In genomic region chr18:13369756-13370510, GRCh38 we compare ENCODE assay signal across 10 cellular contexts.
DNase-seq lines count a peak whose midpoint lies in the region; ATAC-seq, FAIRE-seq and TF ChIP-seq lines count a peak whose summit lies in the region.
"Had no signal": no experiment of that assay in that cellular context is flagged by ENCODE, and none has a peak within 500 bp of the region (broad histone marks: within the 10 kb centered on the region; RNA-seq: fewer than 3 reads in every experiment).

No MANE protein-coding gene starts in this region.

- H3K27ac ChIP-seq in coronary artery: no peak overlapping the region
- peak overlapping the region in 1 of 4 donors; percentile 68 for H3K27ac ChIP-seq in pancreas
- H3K27ac ChIP-seq in SJCRH30: no peak overlapping the region

- peak overlapping the region; percentile 8 for H3K27ac Mint-ChIP-seq in activated CD4-positive, alpha-beta T cell treated with anti-CD3 and anti-CD28 coated beads, Interleukin-2, amount 10 ng/mL, durations not matched to agents 24 days and 14 days

- no peak overlapping the region for H3K4me3 Mint-ChIP-seq in activated CD4-positive, alpha-beta T cell treated with anti-CD3 and anti-CD28 coated beads, Interleukin-2, amount 10 ng/mL, durations not matched to agents 24 days and 14 days

- no peaks in the 10 kb centered on the region for H3K9me3 Mint-ChIP-seq in activated CD4-positive, alpha-beta T cell treated with anti-CD3 and anti-CD28 coated beads, Interleukin-2, amount 10 ng/mL, durations not matched to agents 24 days and 14 days

- WGBS in pancreas, 2 donors: 52 to 61% methylated on average over 15 of the region's 15 CpGs

- H3K9me3 ChIP-seq in pancreas: no peaks in the 10 kb centered on the region
- no peaks in the 10 kb centered on the region for H3K9me3 ChIP-seq in SJCRH30 (replicated peaks)

- peak; percentile 61 for DNase-seq in activated CD4-positive, alpha-beta T cell treated with anti-CD3 and anti-CD28 coated beads, Interleukin-2, amount 10 ng/mL, durations not matched to agents 24 days and 14 days
- no peak for DNase-seq in activated CD4-positive, alpha-beta T cell treated with anti-CD3 and anti-CD28 coated beads, Interleukin-2, amount 50 U/mL, for 4 hours
- DNase-seq in NCI-H510A (lab: John Stamatoyannopoulos, UW) (peak; percentile 32), coronary artery (ENCODE audit: low spot score) (peak; percentile 53), pancreas (no peak), SJCRH30 (no peak), T-helper 2 cell (no peak)
- DNase-seq: activated gamma-delta T cell treated with Interleukin-2 at 50 U/mL for 16 hours had no signal

- TF ChIP-seq CTCF in coronary artery (IDR thresholded peaks at IDR 0.05) (no peak), pancreas (IDR thresholded peaks at IDR 0.05) (no peak)

- no peak for FAIRE-seq in pancreas (lab: Jason Lieb, UNC)
- FAIRE-seq: endometrium had no signal

- no peak overlapping the region for H3K4me3 ChIP-seq in coronary artery
- no peak overlapping the region for H3K4me3 ChIP-seq in pancreas
- no peak overlapping the region for H3K4me3 ChIP-seq in SJCRH30

- H3K4me1 ChIP-seq in pancreas: peaks cover 0 to under 1% (median 0%) of the 10 kb centered on the region in 3 donors
- H3K4me1 ChIP-seq in SJCRH30: no peaks in the 10 kb centered on the region

- no peaks in the 10 kb centered on the region for H3K27me3 Mint-ChIP-seq in activated CD4-positive, alpha-beta T cell treated with anti-CD3 and anti-CD28 coated beads, Interleukin-2, amount 10 ng/mL, durations not matched to agents 24 days and 14 days

- intact Hi-C loops in activated CD4-positive, alpha-beta T cell treated with anti-CD3 and anti-CD28 coated beads, Interleukin-2, amount 10 ng/mL, durations not matched to agents 24 days and 14 days (cut with micrococcal nuclease): no loop called here
- intact Hi-C loops in pancreas (cut with DNase I): no loop called here

- H3K36me3 Mint-ChIP-seq in activated CD4-positive, alpha-beta T cell treated with anti-CD3 and anti-CD28 coated beads, Interleukin-2, amount 10 ng/mL, durations not matched to agents 24 days and 14 days (ENCODE audit: low read depth): no peaks in the 10 kb centered on the region

- ATAC-seq in pancreas (peak; percentile 58 to 78 (median 72)), GM21619 (IDR thresholded peaks at IDR 0.05; ENCODE audit: unreplicated experiment) (no peak)

- no peaks in the 10 kb centered on the region for H3K27me3 ChIP-seq in pancreas
- H3K27me3 ChIP-seq in SJCRH30: no peaks in the 10 kb centered on the region

- no peaks in the 10 kb centered on the region for H3K36me3 ChIP-seq in pancreas
- H3K36me3 ChIP-seq in SJCRH30: no peaks in the 10 kb centered on the region

- H3K4me1 Mint-ChIP-seq in activated CD4-positive, alpha-beta T cell treated with anti-CD3 and anti-CD28 coated beads, Interleukin-2, amount 10 ng/mL, durations not matched to agents 24 days and 14 days: peaks cover 36% of the 10 kb centered on the region

Comparison
In these comparisons a context has a peak if more than half of its experiments do, and no peak if none do; other contexts are left out.
1. DNase-seq: peak in activated CD4-positive, alpha-beta T cell treated with anti-CD3 and anti-CD28 coated beads, Interleukin-2, amount 10 ng/mL, durations not matched to agents 24 days and 14 days (single experiment), NCI-H510A (single experiment) and coronary artery (single experiment); none in activated CD4-positive, alpha-beta T cell treated with anti-CD3 and anti-CD28 coated beads, Interleukin-2, amount 50 U/mL, for 4 hours (0 of 2), pancreas (0 of 6), SJCRH30 (0 of 2) and T-helper 2 cell (0 of 5).